Comparison of ENCODE assay signal across 8 cellular contexts in the genomic region with DNA sequence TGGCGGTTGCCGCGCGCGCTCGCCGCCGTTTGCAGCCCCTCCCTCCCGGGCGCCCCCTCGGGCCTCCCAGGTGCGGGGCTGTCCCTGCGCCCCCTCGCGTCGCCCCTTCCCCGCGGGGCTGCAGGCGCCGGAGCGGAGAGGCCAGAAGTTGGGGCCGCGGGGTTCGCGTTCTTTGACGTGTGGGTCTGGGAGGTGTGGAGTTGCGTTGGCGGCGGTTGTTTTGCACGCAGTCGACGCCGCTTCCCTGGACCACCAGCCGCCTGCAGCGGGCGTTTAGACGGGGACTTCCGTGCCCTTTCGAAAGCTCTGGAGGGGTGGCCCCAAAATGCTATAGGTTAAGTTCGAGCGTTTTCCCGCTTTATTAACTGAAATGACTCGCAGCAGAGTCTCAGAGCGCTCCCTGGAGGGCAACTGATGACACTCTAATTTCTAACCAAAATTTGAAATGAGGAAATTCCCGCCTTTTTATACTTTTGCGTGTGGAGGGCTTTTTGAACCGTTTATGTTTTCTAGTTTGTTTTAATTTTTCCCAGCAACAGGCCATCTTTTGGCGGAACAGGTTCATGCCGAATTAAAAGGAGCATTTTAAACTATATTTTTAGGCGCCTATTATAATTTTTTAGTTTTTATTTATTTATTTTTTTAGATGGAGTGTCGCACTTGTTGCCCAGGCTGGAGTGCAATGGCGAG. TPM values are rescaled to one million over a fixed set of nuclear protein-coding genes. Genes with fewer than 3 reads are reported as not detected.
DNase-seq lines count a peak whose midpoint lies in the region; ATAC-seq, FAIRE-seq and TF ChIP-seq lines count a peak whose summit lies in the region.

No MANE protein-coding gene starts in this region.

- intact Hi-C loops in head of caudate nucleus (cut with DNase I) (loop anchor here (1.0 to 10.0 kb wide), 3 partner anchors 25 to 131 kb away; a partner anchor contains a TSS), pancreas (cut with DNase I) (loop anchor here in 1 of 3 donors (5.0 kb wide), 1 partner anchor 89 kb away; no protein-coding TSS in a partner anchor)

- ATAC-seq in HG02571 (IDR thresholded peaks at IDR 0.05; ENCODE audit: unreplicated experiment) = peak; percentile 55
- peak; percentile 59 to 68 (median 65) for ATAC-seq in pancreas

- H3K27me3 ChIP-seq in pancreas (no peaks in the 10 kb centered on the region), tibial nerve (no peaks in the 10 kb centered on the region)

- peaks cover 2% of the 10 kb centered on the region for H3K36me3 Mint-ChIP-seq in activated naive CD4-positive, alpha-beta T cell treated with anti-CD3 and anti-CD28 coated beads, Interleukin-2, amount 50 U/mL, for 24 hours

- TF ChIP-seq CTCF in NB4 (IDR thresholded peaks at IDR 0.05; ENCODE audit: low read depth, low read length) (peak; percentile 71), pancreas (IDR thresholded peaks at IDR 0.05) (peak in 3 of 4 donors; percentile 9 to 49 (median 46)), tibial nerve (IDR thresholded peaks at IDR 0.05) (peak in 4 of 5 experiments; percentile 74 to 80 (median 77))

- peak overlapping the region; percentile 99 for H3K27ac Mint-ChIP-seq in activated naive CD4-positive, alpha-beta T cell treated with anti-CD3 and anti-CD28 coated beads, Interleukin-2, amount 50 U/mL, for 24 hours

- TF ChIP-seq EP300 in tibial nerve (IDR thresholded peaks at IDR 0.05) = peak in 1 of 2 donors; percentile 54

- no peak for FAIRE-seq in pancreas (lab: Jason Lieb, UNC)

- H3K4me3 Mint-ChIP-seq in activated naive CD4-positive, alpha-beta T cell treated with anti-CD3 and anti-CD28 coated beads, Interleukin-2, amount 50 U/mL, for 24 hours = peak overlapping the region; percentile 98

- DNase-seq in NB4 (ENCODE audit: low read depth) (peak; percentile 99), SK-N-DZ (ENCODE audit: low spot score) (peak; percentile 93), head of caudate nucleus (peak; percentile 52 to 91 (median 78)), pancreas (peak; percentile 49 to 80 (median 69)), tibial nerve (ENCODE audit: low spot score in 2 of 2) (peak; percentile 33 to 67)

- TF ChIP-seq POLR2A in NB4 (IDR thresholded peaks at IDR 0.05; ENCODE audit: extremely low read depth, insufficient read length) (peak; percentile 74), tibial nerve (IDR thresholded peaks at IDR 0.05) (no peak)

- H3K27ac ChIP-seq in pancreas (peak overlapping the region; percentile 85 to 98 (median 92)), tibial nerve (peak overlapping the region; percentile 91 to 100 (median 96))

- H3K4me1 ChIP-seq in pancreas (peaks cover 0 to 29% (median 27%) of the 10 kb centered on the region in 3 donors), tibial nerve (peaks cover 11 to 44% (median 23%) of the 10 kb centered on the region in 4 donors)

- 1% methylated on average over 48 to 52 of the region's 52 CpGs for WGBS in pancreas, 2 donors
- 1% methylated on average over 25 to 42 of the region's 52 CpGs for WGBS in tibial nerve, 2 donors

- H3K4me3 ChIP-seq in GM08714 (ENCODE audit: low read length) (peak overlapping the region; percentile 83), NB4 (ENCODE audit: low read depth, low read length) (peak overlapping the region; percentile 92), pancreas (peak overlapping the region; percentile 76 to 94 (median 82)), tibial nerve (peak overlapping the region; percentile 55 to 100 (median 82))

- no peaks in the 10 kb centered on the region for H3K9me3 Mint-ChIP-seq in activated naive CD4-positive, alpha-beta T cell treated with anti-CD3 and anti-CD28 coated beads, Interleukin-2, amount 50 U/mL, for 24 hours

- H3K9me3 ChIP-seq in pancreas (no peaks in the 10 kb centered on the region), tibial nerve (no peaks in the 10 kb centered on the region)

- no peaks in the 10 kb centered on the region for H3K36me3 ChIP-seq in pancreas
- no peaks in the 10 kb centered on the region for H3K36me3 ChIP-seq in tibial nerve

- H3K27me3 Mint-ChIP-seq in activated naive CD4-positive, alpha-beta T cell treated with anti-CD3 and anti-CD28 coated beads, Interleukin-2, amount 50 U/mL, for 24 hours = no peaks in the 10 kb centered on the region

- peaks cover 46% of the 10 kb centered on the region for H3K4me1 Mint-ChIP-seq in activated naive CD4-positive, alpha-beta T cell treated with anti-CD3 and anti-CD28 coated beads, Interleukin-2, amount 50 U/mL, for 24 hours

RNA-seq across cellular contexts. Expression of a gene that starts 0.9 kb away (rescaled TPM):
- polyA plus RNA-seq in SK-N-DZ (2014; cell fraction: cytosol; rRNA removed) = 372 and 415 TPM in 2 replicates
- 248 and 287 TPM in 2 replicates for polyA plus RNA-seq in SK-N-DZ (2014; cell fraction: nucleus; rRNA removed)
- total RNA-seq in pancreas (10 to 100 TPM; 26.7 to 49.2 (median 32.9) TPM), tibial nerve (10 to 100 TPM; 53.9 to 87.7 (median 70.2) TPM)
- polyA plus RNA-seq in pancreas = 10 to 100 TPM; 13.7 to 17.8 TPM

Comparison
In these comparisons a context has a peak if more than half of its experiments do, and no peak if none do; other contexts are left out.
1. Peak in every context shown above with its lines: DNase-seq, ATAC-seq, H3K4me3 ChIP-seq and H3K27ac ChIP-seq.